ENCODE assay signal across 25 cellular contexts in genomic region chr2:52414596-52414995, GRCh38.
DNase-seq lines count a peak whose midpoint lies in the region; ATAC-seq and TF ChIP-seq lines count a peak whose summit lies in the region.
"Had no signal": no experiment of that assay in that cellular context is flagged by ENCODE, and none has a peak within 500 bp of the region (broad histone marks: within the 10 kb centered on the region; RNA-seq: fewer than 3 reads in every experiment).

No MANE protein-coding gene starts in this region.

- ATAC-seq in HG02623 (IDR thresholded peaks at IDR 0.05; ENCODE audit: unreplicated experiment), result no peak
- ATAC-seq: GM23338 had no signal

- DNase-seq in DMS79 treated with DMSO at 0.1 percent for 48 hours (lab: John Stamatoyannopoulos, UW) (peak; percentile 36), DMS79 (lab: John Stamatoyannopoulos, UW) (no peak), COR-L47 (lab: John Stamatoyannopoulos, UW) (peak; percentile 37), NCI-H69 (lab: John Stamatoyannopoulos, UW) (peak; percentile 57), left kidney (ENCODE audit: low read depth, low spot score) (peak; percentile 11), WERI-Rb-1 (no peak), inferior parietal cortex (ENCODE audit: extremely low spot score) (no peak)
- DNase-seq: Calu3; CD8-positive, alpha-beta memory T cell; H9; MM.1S; NCI-H1436 treated with DMSO at 0.1 percent for 48 hours; NCI-H2029; NCI-H2227 treated with DMSO at 0.1 percent for 48 hours; NCI-H526 treated with DMSO at 0.1 percent for 48 hours; NK-92 treated with Interleukin-12 subunit alpha and Interleukin-12 subunit beta, amount 100 ng/mL, for 24 hours; Right ventricle myocardium superior; RPMI8226; T-helper 1 cell had no signal

- no peaks in the 10 kb centered on the region for H3K36me3 ChIP-seq in WERI-Rb-1
- H3K36me3 ChIP-seq: SJSA1 had no signal

- H3K9me3 ChIP-seq in WERI-Rb-1 (ENCODE audit: severe bottlenecking), result peaks cover under 1% of the 10 kb centered on the region
- H3K9me3 ChIP-seq: SJSA1 had no signal

- no peaks in the 10 kb centered on the region for H3K27me3 ChIP-seq in WERI-Rb-1 (ENCODE audit: insufficient read depth, low read depth, severe bottlenecking)
- H3K27me3 ChIP-seq: SJSA1 had no signal

- no peak for TF ChIP-seq CTCF in WERI-Rb-1 (IDR thresholded peaks at IDR 0.05; ENCODE audit: low read depth, low read length)

- no peak overlapping the region for H3K4me3 ChIP-seq in WERI-Rb-1 (ENCODE audit: low read depth, low read length)
- H3K4me3 ChIP-seq: GM23338, SJSA1 had no signal

- H3K27ac ChIP-seq in WERI-Rb-1, result no peak overlapping the region
- H3K27ac ChIP-seq: 22Rv1, C4-2B, KMS-11, SJSA1 had no signal

Comparison
In these comparisons a context has a peak if more than half of its experiments do, and no peak if none do; other contexts are left out.
1. DNase-seq: peak in DMS79 treated with DMSO at 0.1 percent for 48 hours (single experiment), COR-L47 (single experiment), NCI-H69 (single experiment) and left kidney (single experiment); none in DMS79 (single experiment), WERI-Rb-1 (single experiment) and inferior parietal cortex (single experiment).